1 cellular context compared by ENCODE assay signal in the genomic region with DNA sequence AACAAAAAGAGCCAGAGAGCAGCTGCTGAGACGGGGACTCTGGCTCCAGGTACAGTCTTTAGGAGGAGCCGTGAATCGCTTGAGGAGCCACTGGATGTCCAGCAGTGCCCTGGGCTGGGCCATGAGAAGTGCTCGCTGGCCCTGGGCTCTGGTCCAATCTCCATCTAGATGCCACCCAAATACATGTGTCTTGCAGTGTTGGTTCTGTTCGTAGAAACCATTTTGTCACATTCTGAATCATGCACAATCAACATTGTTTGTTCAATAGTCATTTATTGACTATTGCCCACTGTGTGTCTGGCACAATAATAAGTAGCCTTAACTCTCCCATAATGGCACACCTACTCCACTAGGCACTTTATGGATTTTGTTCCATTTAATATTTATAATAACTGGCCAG.
TF ChIP-seq lines count a peak whose summit lies in the region.

No MANE protein-coding gene starts in this region.

TF ChIP-seq in liver, 16 proteins besides CTCF, POLR2A, EP300 and RAD21:
- TF ChIP-seq, protein P1, sequence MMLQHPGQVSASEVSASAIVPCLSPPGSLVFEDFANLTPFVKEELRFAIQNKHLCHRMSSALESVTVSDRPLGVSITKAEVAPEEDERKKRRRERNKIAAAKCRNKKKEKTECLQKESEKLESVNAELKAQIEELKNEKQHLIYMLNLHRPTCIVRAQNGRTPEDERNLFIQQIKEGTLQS (IDR thresholded peaks at IDR 0.05), result no peak
- TF ChIP-seq YY1 (IDR thresholded peaks at IDR 0.05) (peak; percentile 35), GABPA (IDR thresholded peaks at IDR 0.05 in 1 of 2, conservative IDR thresholded peaks at IDR 0.05 in 1 of 2) (no peak)
TF ChIP-seq in liver: peak in this region for 1.
